Comparison of ENCODE assay signal across 8 cellular contexts in genomic region chr2:97806738-97807618, GRCh38.
DNase-seq lines count a peak whose midpoint lies in the region; ATAC-seq and TF ChIP-seq lines count a peak whose summit lies in the region.

No MANE protein-coding gene starts in this region.

- POLR2A ChIA-PET in Caco-2 (lab: Charles Lee) = no interaction called here
- POLR2A ChIA-PET in SK-N-SH (lab: Yijun Ruan, JAX) = interaction anchor here (0.6 kb wide), 1 partner anchor 29 kb away, joined by 4 read pairs; no protein-coding TSS in a partner anchor

- no peaks in the 10 kb centered on the region for H3K9me2 ChIP-seq in SK-N-SH

- DNase-seq in Caco-2 (peak; percentile 76 to 80), NB4 (ENCODE audit: low read depth) (peak; percentile 85), SK-N-SH (peak; percentile 74), glomerular endothelial cell (ENCODE audit: extremely low read depth, low read depth, low spot score) (peak; percentile 20), transverse colon (peak; percentile 86)
- peak; percentile 22 to 72 (median 58) for DNase-seq in activated naive CD4-positive, alpha-beta T cell (lab: John Stamatoyannopoulos, UW)

- CTCF ChIA-PET in Caco-2 (lab: Charles Lee) = interaction anchor here (0.6 to 1.4 kb wide), 6 partner anchors 11 to 578 kb away, joined by 3 to 5 read pairs (median 4); no protein-coding TSS in a partner anchor
- CTCF ChIA-PET in SK-N-SH (lab: Yijun Ruan, JAX) = interaction anchor here (0.6 to 2.5 kb wide), 44 partner anchors 9 to 1024 kb away, joined by 3 to 43 read pairs (median 4); partner anchors contain the start of genes TMEM131 and VWA3B

- ATAC-seq in GM21723 (IDR thresholded peaks at IDR 0.05; ENCODE audit: unreplicated experiment) = peak; percentile 87

- in situ Hi-C loops in transverse colon (cut with MboI; ENCODE audit: low pct_ligation_motif_present in 1 of 4, low pct_unique_long_range_greater_than_20kb in 1 of 4, low sequenced_read_pairs in 3 of 4) = loop anchor here (5.0 to 25.0 kb wide), 5 partner anchors 380 to 580 kb away; no protein-coding TSS in a partner anchor

- H3K79me2 ChIP-seq in SK-N-SH (ENCODE audit: insufficient read depth) = no peaks in the 10 kb centered on the region
- no peaks in the 10 kb centered on the region for H3K79me2 ChIP-seq in parathyroid adenoma

- H3K9me3 Mint-ChIP-seq in Caco-2 (ENCODE audit: unreplicated experiment) = no peaks in the 10 kb centered on the region

- H3K4me3 Mint-ChIP-seq in Caco-2 (ENCODE audit: unreplicated experiment) = no peak overlapping the region

- 44% methylated on average over 12 of the region's 12 CpGs for WGBS in SK-N-SH (ENCODE audit: low lambda C conversion rate)
- WGBS in transverse colon (ENCODE audit: low coverage in 1 of 2), 2 donors = 19 to 23% methylated on average over 11 to 12 of the region's 12 CpGs

- no peaks in the 10 kb centered on the region for H3K27me3 Mint-ChIP-seq in Caco-2 (ENCODE audit: insufficient read depth, unreplicated experiment)

- no peaks in the 10 kb centered on the region for H4K20me1 ChIP-seq in SK-N-SH (ENCODE audit: insufficient read depth)

- TF ChIP-seq POLR2A in NB4 (IDR thresholded peaks at IDR 0.05; ENCODE audit: extremely low read depth, insufficient read length) (no peak), transverse colon (IDR thresholded peaks at IDR 0.05) (no peak)

- BruUV-seq in Caco-2 (replicated peaks; lab: Mats Ljungman, UMichigan) = no TSS peak

- intact Hi-C loops in Caco-2 (cut with micrococcal nuclease; ENCODE audit: unreplicated experiment) (loop anchor here (1.0 to 5.0 kb wide), 5 partner anchors 125 to 578 kb away; no protein-coding TSS in a partner anchor), transverse colon (cut with DNase I; ENCODE audit: low total_unique reads) (no loop called here)

- no peaks in the 10 kb centered on the region for H3K27me3 ChIP-seq in Caco-2 (replicated peaks; ENCODE audit: control insufficient read depth, insufficient read depth, low read length)
- H3K27me3 ChIP-seq in SK-N-SH (ENCODE audit: insufficient read depth) = no peaks in the 10 kb centered on the region
- no peaks in the 10 kb centered on the region for H3K27me3 ChIP-seq in parathyroid adenoma (ENCODE audit: control insufficient read depth, insufficient read depth, low read length)
- no peaks in the 10 kb centered on the region for H3K27me3 ChIP-seq in transverse colon

- TF ChIP-seq CTCF in Caco-2 (IDR thresholded peaks at IDR 0.05; ENCODE audit: insufficient read depth in 1 of 2, low read depth in 1 of 2, low read length in 1 of 2, severe bottlenecking in 1 of 2, unreplicated experiment in 1 of 2) (peak; percentile 93 to 96), NB4 (IDR thresholded peaks at IDR 0.05; ENCODE audit: low read depth, low read length) (peak; percentile 92), SK-N-SH (IDR thresholded peaks at IDR 0.05) (peak; percentile 92), parathyroid adenoma (IDR thresholded peaks at IDR 0.05) (peak; percentile 95), transverse colon (IDR thresholded peaks at IDR 0.05) (peak; percentile 88 to 95 (median 91))

- H3K4me2 ChIP-seq in SK-N-SH (no peak overlapping the region), parathyroid adenoma (ENCODE audit: low read length) (no peak overlapping the region)

- no peaks in the 10 kb centered on the region; the same call in 1 of the 2 replicates for H3K36me3 ChIP-seq in Caco-2 (ENCODE audit: control insufficient read depth, insufficient read depth, low read length)
- H3K36me3 ChIP-seq in SK-N-SH (replicated peaks in 1 of 2; ENCODE audit: control insufficient read depth in 1 of 2, insufficient read depth in 2 of 2, low read length in 1 of 2) = peaks cover 21 to 60% of the 10 kb centered on the region in 2 experiments
- H3K36me3 ChIP-seq in parathyroid adenoma (ENCODE audit: control insufficient read depth, insufficient read depth, low read length) = no peaks in the 10 kb centered on the region
- peaks cover 0 to 39% (median 15%) of the 10 kb centered on the region in 4 donors for H3K36me3 ChIP-seq in transverse colon

- H3K4me1 Mint-ChIP-seq in Caco-2 (ENCODE audit: low read depth, unreplicated experiment) = no peaks in the 10 kb centered on the region

- H3K9ac ChIP-seq in SK-N-SH (no peak overlapping the region), parathyroid adenoma (no peak overlapping the region)

- H3K27ac Mint-ChIP-seq in Caco-2 (ENCODE audit: unreplicated experiment) = no peak overlapping the region

- TF ChIP-seq EP300 in SK-N-SH (IDR thresholded peaks at IDR 0.05; ENCODE audit: borderline replicate concordance in 1 of 2, low read depth in 1 of 2, low read length in 1 of 2) = no peak
- no peak for TF ChIP-seq EP300 in transverse colon (IDR thresholded peaks at IDR 0.05; ENCODE audit: low read depth)

- peak; percentile 95 for TF ChIP-seq RAD21 in SK-N-SH (IDR thresholded peaks at IDR 0.05; ENCODE audit: low read length)

- H3K36me3 Mint-ChIP-seq in Caco-2 (ENCODE audit: insufficient read depth, unreplicated experiment) = peaks cover 9% of the 10 kb centered on the region

- H3K27ac ChIP-seq in SK-N-SH (ENCODE audit: low read depth in 2 of 2, low read length in 1 of 2) = no peak overlapping the region
- H3K27ac ChIP-seq in parathyroid adenoma = no peak overlapping the region
- no peak overlapping the region for H3K27ac ChIP-seq in transverse colon

- H3K4me3 ChIP-seq in Caco-2 (ENCODE audit: low read depth, low read length) = no peak overlapping the region
- no peak overlapping the region for H3K4me3 ChIP-seq in NB4 (ENCODE audit: low read depth, low read length)
- no peak overlapping the region; a peak in 1 of 4 replicates for H3K4me3 ChIP-seq in SK-N-SH (ENCODE audit: low read depth in 2 of 2, low read length in 1 of 2)
- H3K4me3 ChIP-seq in parathyroid adenoma (ENCODE audit: low read depth, low read length) = peak overlapping the region; percentile 8
- H3K4me3 ChIP-seq in transverse colon = no peak overlapping the region

- H2AFZ ChIP-seq in SK-N-SH (ENCODE audit: low read depth) (no peak overlapping the region), parathyroid adenoma (no peak overlapping the region)

- H3F3A ChIP-seq in SK-N-SH (replicated peaks; ENCODE audit: insufficient read depth) = no peaks in the 10 kb centered on the region

- H3K9me3 ChIP-seq in Caco-2 (no peaks in the 10 kb centered on the region), SK-N-SH (no peaks in the 10 kb centered on the region), parathyroid adenoma (ENCODE audit: control insufficient read depth, low read length) (no peaks in the 10 kb centered on the region), transverse colon (no peaks in the 10 kb centered on the region)

- H3K4me1 ChIP-seq in Caco-2 = no peaks in the 10 kb centered on the region
- no peaks in the 10 kb centered on the region for H3K4me1 ChIP-seq in SK-N-SH (ENCODE audit: control insufficient read depth in 1 of 2, insufficient read depth in 2 of 2, low read depth in 1 of 2, low read length in 1 of 2)
- H3K4me1 ChIP-seq in parathyroid adenoma = peaks cover 5% of the 10 kb centered on the region
- peaks cover 0 to 2% (median 0%) of the 10 kb centered on the region in 4 donors for H3K4me1 ChIP-seq in transverse colon

TF ChIP-seq in SK-N-SH, 30 proteins besides CTCF, POLR2A, EP300 and RAD21:
- TF ChIP-seq SMC3 (IDR thresholded peaks at IDR 0.05; ENCODE audit: low read depth, low read length) = peak; percentile 95
- TF ChIP-seq PBX3 (IDR thresholded peaks at IDR 0.05) = no peak

Comparison
In these comparisons a context has a peak if more than half of its experiments do, and no peak if none do; other contexts are left out.
1. DNase-seq: peak in every context shown above with its lines; median percentile 86 in transverse colon; 85 in NB4; 78 in Caco-2; 74 in SK-N-SH; 58 in activated naive CD4-positive, alpha-beta T cell; 20 in glomerular endothelial cell.